8 cellular contexts compared by ENCODE assay signal in the genomic region with DNA sequence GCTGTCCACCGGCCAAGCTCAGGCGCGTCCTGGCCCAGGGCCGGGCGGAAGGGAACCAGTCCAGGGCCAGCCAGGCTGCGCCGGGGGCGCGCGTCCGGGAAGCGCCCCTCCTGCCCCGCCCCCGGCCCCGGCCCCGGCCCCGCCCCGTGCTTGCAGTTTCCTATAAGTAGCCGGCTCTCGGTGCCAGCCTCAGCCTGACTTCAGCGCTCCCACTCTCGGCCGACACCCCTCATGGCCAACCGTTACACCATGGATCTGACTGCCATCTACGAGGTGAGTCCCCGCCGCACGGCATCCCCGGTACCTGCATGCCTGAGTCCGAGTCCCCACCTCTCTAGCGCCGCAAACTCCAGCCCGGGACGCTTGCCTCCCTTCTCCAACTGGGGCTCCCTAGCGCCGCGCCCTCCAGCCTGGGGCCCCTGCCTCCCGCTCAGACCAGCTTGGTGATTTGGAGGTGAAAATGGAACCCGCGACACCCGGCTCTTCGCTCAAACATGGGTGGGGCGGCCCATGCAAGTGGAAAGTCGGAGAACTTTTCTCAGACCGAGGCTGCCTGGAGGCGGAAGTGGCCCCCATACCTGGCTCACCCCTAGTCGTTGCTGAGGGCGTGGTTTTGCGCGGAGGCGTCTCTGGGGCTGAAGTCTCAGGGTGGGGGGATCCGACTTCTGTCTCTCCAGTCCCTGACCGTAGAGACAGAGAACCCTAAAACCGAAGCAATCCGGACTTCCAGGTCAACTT. TPM values are rescaled to one million over a fixed set of nuclear protein-coding genes. Genes with fewer than 3 reads are reported as not detected.
DNase-seq lines count a peak whose midpoint lies in the region; ATAC-seq and TF ChIP-seq lines count a peak whose summit lies in the region.

Gene ZFP36 (plus strand): TSS at position 192 of the 738 bp plus-strand sequence. CDS start 58 bp downstream, at position 250.

- peak within 1 kb of the TSS; percentile 94 for H3K4me3 Mint-ChIP-seq in T-helper 17 cell

- peaks cover 20% of the 10 kb centered on the region; the same call in 1 of the 2 replicates for H4K20me1 ChIP-seq in MM.1S (ENCODE audit: insufficient read depth, low read length)

- no peaks in the 10 kb centered on the region for H3K27me3 Mint-ChIP-seq in T-helper 17 cell

- no peaks in the 10 kb centered on the region for H3K27me3 ChIP-seq in MM.1S (replicated peaks; ENCODE audit: insufficient read depth, low read length)

- peaks cover 38% of the 10 kb centered on the region for H3K4me1 ChIP-seq in MM.1S (ENCODE audit: low read length)
- H3K4me1 ChIP-seq in urinary bladder (ENCODE audit: insufficient read depth) = no peaks in the 10 kb centered on the region

- H3K36me3 Mint-ChIP-seq in T-helper 17 cell (ENCODE audit: low read depth) = peaks cover 20% of the 10 kb centered on the region

- DNase-seq in SIG-M5 treated with dmso at 0.1 percent for 504 hours (lab: John Stamatoyannopoulos, UW; ENCODE audit: unreplicated experiment) (peak; percentile 72), SIG-M5 (lab: John Stamatoyannopoulos, UW) (no peak), MM.1S (peak; percentile 81), T-helper 17 cell (peak; percentile 83 to 87 (median 85)), amniotic epithelial cell (ENCODE audit: low read depth) (peak; percentile 74), left ventricle myocardium superior (peak; percentile 94), putamen (ENCODE audit: low spot score) (peak; percentile 67)

- peak within 1 kb of the TSS; percentile 100 for H3K9ac ChIP-seq in MM.1S (ENCODE audit: low read length)

- intact Hi-C loops in left ventricle myocardium superior (cut with micrococcal nuclease) = no loop called here

- H3K4me3 ChIP-seq in MM.1S (ENCODE audit: low read length) (peak within 1 kb of the TSS; percentile 98), urinary bladder (ENCODE audit: low read depth, low read length) (peak within 1 kb of the TSS; percentile 60)

- no peaks in the 10 kb centered on the region for H3K9me2 ChIP-seq in MM.1S (replicated peaks; ENCODE audit: insufficient read depth, low read length)

- peak within 1 kb of the TSS; percentile 100 for H3K27ac ChIP-seq in MM.1S (ENCODE audit: low read length)
- peak within 1 kb of the TSS; percentile 100 for H3K27ac ChIP-seq in urinary bladder (ENCODE audit: low read depth)

- H3K4me1 Mint-ChIP-seq in T-helper 17 cell = peaks cover 60% of the 10 kb centered on the region

- peaks cover 24% of the 10 kb centered on the region for H3K79me2 ChIP-seq in MM.1S (ENCODE audit: low read length)

- TF ChIP-seq CTCF in MM.1S (IDR thresholded peaks at IDR 0.05; ENCODE audit: low read length) = no peak

- no peaks in the 10 kb centered on the region for H3K9me3 ChIP-seq in MM.1S (replicated peaks; ENCODE audit: insufficient read depth, low read length)
- no peaks in the 10 kb centered on the region for H3K9me3 ChIP-seq in T-helper 17 cell (ENCODE audit: control insufficient read depth, low read length, poor library complexity, severe bottlenecking)

- H3K36me3 ChIP-seq in MM.1S (replicated peaks; ENCODE audit: insufficient read depth, low read length) = peaks cover 12% of the 10 kb centered on the region; the same call in 1 of the 2 replicates
- H3K36me3 ChIP-seq in urinary bladder (ENCODE audit: insufficient read depth) = peaks cover 11% of the 10 kb centered on the region

- H3F3A ChIP-seq in MM.1S (ENCODE audit: insufficient read depth, low read length) = peaks cover 95% of the 10 kb centered on the region

- peak; percentile 16 for ATAC-seq in T-helper 17 cell
- ATAC-seq in left ventricle myocardium superior = peak; percentile 47

- H3K4me2 ChIP-seq in MM.1S (ENCODE audit: low read depth, low read length) = peak within 1 kb of the TSS; percentile 99

- WGBS in urinary bladder = 1% methylated on average over 55 of the region's 55 CpGs

- H2AFZ ChIP-seq in MM.1S (ENCODE audit: low read length) = no peak within 1 kb of the TSS

- peak within 1 kb of the TSS; percentile 99 for H3K27ac Mint-ChIP-seq in T-helper 17 cell

RNA-seq across cellular contexts. Expression of gene ZFP36, which starts in this region (rescaled TPM):
- 1,000 to 10,000 TPM; 1,082 to 1,318 TPM for total RNA-seq in T-helper 17 cell
- 53.0 TPM for total RNA-seq in left ventricle myocardium superior
- 13.0 TPM for total RNA-seq in urinary bladder
- polyA plus RNA-seq in urinary bladder = 759 TPM

Comparison
In these comparisons a context has a peak if more than half of its experiments do, and no peak if none do; other contexts are left out.
1. RNA of gene ZFP36 (total RNA-seq): 1,082 to 1,318 TPM in T-helper 17 cell; 53.0 TPM in left ventricle myocardium superior (single experiment) and 13.0 TPM in urinary bladder (single experiment); every median in the first group is over 10 times any median in the second.